12 cellular contexts compared by ENCODE assay signal in the genomic region with DNA sequence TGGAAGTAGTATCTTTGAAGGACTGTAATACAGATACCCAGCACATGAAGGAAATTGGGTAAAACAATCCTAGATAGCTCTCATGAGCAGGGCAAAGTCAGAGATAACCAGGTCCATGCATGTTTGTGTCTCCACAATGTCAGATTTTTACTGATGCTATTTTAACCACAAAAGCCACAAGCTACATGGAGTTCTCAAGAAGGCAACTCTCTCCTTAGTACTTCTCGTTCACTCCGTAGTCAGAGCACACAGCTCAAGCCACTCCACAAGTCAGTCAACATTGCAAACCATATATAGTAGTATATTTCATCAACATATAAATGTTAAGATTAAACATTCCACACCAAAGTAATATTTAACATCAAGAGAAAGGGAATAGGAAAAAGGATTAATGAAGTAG.
DNase-seq lines count a peak whose midpoint lies in the region; ATAC-seq and TF ChIP-seq lines count a peak whose summit lies in the region.
"Had no signal": no experiment of that assay in that cellular context is flagged by ENCODE, and none has a peak within 500 bp of the region (broad histone marks: within the 10 kb centered on the region; RNA-seq: fewer than 3 reads in every experiment).

No MANE protein-coding gene starts in this region.

- peaks cover 37% of the 10 kb centered on the region for H3K4me1 Mint-ChIP-seq in activated naive CD8-positive, alpha-beta T cell treated with anti-CD3 and anti-CD28 coated beads for 36 hours

- intact Hi-C loops in PC-9 (cut with micrococcal nuclease; ENCODE audit: unreplicated experiment): no loop called here

- CTCF ChIA-PET in PC-9 (lab: Charles Lee): no interaction called here

- no peak for ATAC-seq in HG02678 (IDR thresholded peaks at IDR 0.05; ENCODE audit: unreplicated experiment)
- ATAC-seq: left colon had no signal

- POLR2A ChIA-PET in PC-9 (lab: Charles Lee; ENCODE audit: unreplicated experiment): no interaction called here

- no peaks in the 10 kb centered on the region for H3K79me2 ChIP-seq in PC-9 (ENCODE audit: low read depth)

- H3K27ac Mint-ChIP-seq in activated naive CD8-positive, alpha-beta T cell treated with anti-CD3 and anti-CD28 coated beads for 36 hours: peak overlapping the region; percentile 83

- peak overlapping the region; percentile 22 for H3K4me3 Mint-ChIP-seq in activated naive CD8-positive, alpha-beta T cell treated with anti-CD3 and anti-CD28 coated beads for 36 hours

- no peaks in the 10 kb centered on the region for H4K20me1 ChIP-seq in PC-9 (ENCODE audit: insufficient read depth)

- H3K36me3 Mint-ChIP-seq in activated naive CD8-positive, alpha-beta T cell treated with anti-CD3 and anti-CD28 coated beads for 36 hours: peaks cover 2% of the 10 kb centered on the region

- no peak overlapping the region for H3K4me2 ChIP-seq in PC-9

- peaks cover 23% of the 10 kb centered on the region for H3K4me1 ChIP-seq in PC-9 (replicated peaks; ENCODE audit: insufficient read depth)

- no peaks in the 10 kb centered on the region for H3K9me2 ChIP-seq in PC-9 (ENCODE audit: insufficient read depth)

- H2AFZ ChIP-seq in PC-9: no peak overlapping the region

- H3K27me3 Mint-ChIP-seq in activated naive CD8-positive, alpha-beta T cell treated with anti-CD3 and anti-CD28 coated beads for 36 hours: no peaks in the 10 kb centered on the region

- no peaks in the 10 kb centered on the region for H3K36me3 ChIP-seq in PC-9 (ENCODE audit: low read depth)

- H3K4me3 ChIP-seq in PC-9: no peak overlapping the region

- no peak overlapping the region for H3K27ac ChIP-seq in PC-9

- TF ChIP-seq CTCF in PC-9 (conservative IDR thresholded peaks at IDR 0.05): no peak

- H3K9me3 ChIP-seq in PC-9 (ENCODE audit: insufficient read depth, low read depth): no peaks in the 10 kb centered on the region

- DNase-seq in EL (peak; percentile 41), MV-4-11 (lab: John Stamatoyannopoulos, UW) (peak; percentile 38), myocyte (ENCODE audit: low read depth) (peak; percentile 40), NCI-H146 (lab: John Stamatoyannopoulos, UW) (no peak), PC-9 (no peak)
- no peak for DNase-seq in activated naive CD8-positive, alpha-beta T cell treated with anti-CD3 and anti-CD28 coated beads for 36 hours
- DNase-seq: DMS153; foreskin melanocyte; left colon; NCI-H69; stimulated activated naive CD4-positive, alpha-beta T cell treated with Interleukin-2 at 50 U/mL for 16 hours had no signal

- BruUV-seq in PC-9 (replicated peaks; lab: Mats Ljungman, UMichigan): no TSS peak

- no peaks in the 10 kb centered on the region for H3K27me3 ChIP-seq in PC-9 (ENCODE audit: insufficient read depth, low read depth)

- peaks cover 13% of the 10 kb centered on the region; the same call in 1 of the 2 replicates for H3F3A ChIP-seq in PC-9 (ENCODE audit: insufficient read depth, low read depth)

- no peaks in the 10 kb centered on the region for H3K9me3 Mint-ChIP-seq in activated naive CD8-positive, alpha-beta T cell treated with anti-CD3 and anti-CD28 coated beads for 36 hours

Comparison
In these comparisons a context has a peak if more than half of its experiments do, and no peak if none do; other contexts are left out.
1. DNase-seq: peak in EL (single experiment), MV-4-11 (single experiment) and myocyte (single experiment); none in activated naive CD8-positive, alpha-beta T cell treated with anti-CD3 and anti-CD28 coated beads for 36 hours (single experiment), NCI-H146 (single experiment) and PC-9 (0 of 2).